ENCODE assay signal across 26 cellular contexts in the genomic region with DNA sequence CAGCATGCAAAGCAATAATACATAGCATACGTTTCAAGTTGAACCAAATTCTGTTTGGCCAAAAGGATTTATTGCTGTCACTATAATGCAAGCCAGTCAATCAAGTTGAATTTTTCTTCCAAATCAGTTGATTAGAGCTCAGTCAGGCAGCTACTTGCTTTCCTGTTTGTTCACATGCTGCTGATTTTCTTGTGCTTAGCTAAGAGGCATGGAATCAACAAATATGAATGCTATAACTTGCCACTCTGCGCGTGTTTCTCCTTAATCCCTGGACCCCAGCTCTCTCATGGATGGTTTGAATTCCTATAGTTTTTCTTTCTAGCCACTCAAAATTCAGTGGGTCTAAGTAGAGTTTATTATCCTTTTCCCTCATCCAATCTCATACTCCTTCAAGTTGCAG.
DNase-seq lines count a peak whose midpoint lies in the region; ATAC-seq, FAIRE-seq and TF ChIP-seq lines count a peak whose summit lies in the region.
"Had no signal": no experiment of that assay in that cellular context is flagged by ENCODE, and none has a peak within 500 bp of the region (broad histone marks: within the 10 kb centered on the region; RNA-seq: fewer than 3 reads in every experiment).

No MANE protein-coding gene starts in this region.

- peaks cover 26% of the 10 kb centered on the region for H3F3A ChIP-seq in PC-9 (ENCODE audit: insufficient read depth, low read depth)

- peaks cover 44% of the 10 kb centered on the region for H3K4me1 ChIP-seq in PC-9 (replicated peaks; ENCODE audit: insufficient read depth)
- H3K4me1 ChIP-seq: BLaER1 had no signal

- H2AFZ ChIP-seq in PC-9 = no peak overlapping the region

- peaks cover 24% of the 10 kb centered on the region for H3K4me1 Mint-ChIP-seq in mesothelial cell of epicardium
- peaks cover 10% of the 10 kb centered on the region for H3K4me1 Mint-ChIP-seq in type B pancreatic cell (ENCODE audit: unreplicated experiment)
- no peaks in the 10 kb centered on the region for H3K4me1 Mint-ChIP-seq in CD4-positive, alpha-beta T cell (ENCODE audit: low read depth)
- H3K4me1 Mint-ChIP-seq: CD4-positive, CD25-positive, alpha-beta regulatory T cell had no signal

- peak overlapping the region; percentile 61; the same call in 1 of the 2 replicates for H3K4me2 ChIP-seq in PC-9
- H3K4me2 ChIP-seq: BLaER1 had no signal

- H3K36me3 Mint-ChIP-seq in mesothelial cell of epicardium (no peaks in the 10 kb centered on the region), type B pancreatic cell (no peaks in the 10 kb centered on the region)
- no peaks in the 10 kb centered on the region for H3K36me3 Mint-ChIP-seq in CD4-positive, alpha-beta T cell (ENCODE audit: low read depth)
- H3K36me3 Mint-ChIP-seq: CD4-positive, CD25-positive, alpha-beta regulatory T cell had no signal

- no peaks in the 10 kb centered on the region for H3K9me2 ChIP-seq in PC-9 (ENCODE audit: insufficient read depth)

- H3K27ac ChIP-seq in PC-9 = peak overlapping the region; percentile 96
- no peak overlapping the region for H3K27ac ChIP-seq in CD4-positive, alpha-beta T cell (ENCODE audit: low read depth, low read length)
- H3K27ac ChIP-seq: BLaER1, SK-N-MC had no signal

- peaks cover 25% of the 10 kb centered on the region; the same call in 1 of the 2 replicates for H3K9me3 ChIP-seq in PC-9 (ENCODE audit: insufficient read depth, low read depth)
- H3K9me3 ChIP-seq in CD4-positive, alpha-beta T cell (ENCODE audit: control insufficient read depth, low read length) = no peaks in the 10 kb centered on the region
- H3K9me3 ChIP-seq: BLaER1, MG63, Peyer's patch had no signal

- no peaks in the 10 kb centered on the region for H3K79me2 ChIP-seq in PC-9 (ENCODE audit: low read depth)

- H3K27ac Mint-ChIP-seq in mesothelial cell of epicardium = peak overlapping the region; percentile 47
- peak overlapping the region; percentile 98 for H3K27ac Mint-ChIP-seq in type B pancreatic cell
- H3K27ac Mint-ChIP-seq in CD4-positive, alpha-beta T cell = no peak overlapping the region
- H3K27ac Mint-ChIP-seq: CD4-positive, CD25-positive, alpha-beta regulatory T cell had no signal

- DNase-seq in PC-9 = no peak
- DNase-seq in epithelial cell of esophagus (ENCODE audit: low read depth) = peak; percentile 25
- no peak for DNase-seq in mesothelial cell of epicardium (ENCODE audit: low spot score in 2 of 2, unreplicated experiment in 2 of 2)
- no peak for DNase-seq in type B pancreatic cell (ENCODE audit: extremely low spot score, unreplicated experiment)
- no peak for DNase-seq in CD4-positive, alpha-beta T cell
- no peak for DNase-seq in D721Med (ENCODE audit: insufficient read length, low spot score)
- DNase-seq: CD4-positive, CD25-positive, alpha-beta regulatory T cell; DMS53; MG63; NCI-H1105 treated with DMSO at 0.1 percent for 48 hours; NCI-H1694; NCI-H2081 treated with DMSO at 0.1 percent for 48 hours; NCI-H2171; NCI-H226; NCI-H510A; NCI-H69; Peyer's patch; SIG-M5 had no signal

- no TSS peak for BruUV-seq in PC-9 (replicated peaks; lab: Mats Ljungman, UMichigan)

- intact Hi-C loops in PC-9 (cut with micrococcal nuclease; ENCODE audit: unreplicated experiment) = no loop called here
- intact Hi-C loops in CD4-positive, alpha-beta T cell (cut with DNase I, micrococcal nuclease) = no loop called here

- no peaks in the 10 kb centered on the region for H3K27me3 Mint-ChIP-seq in mesothelial cell of epicardium (ENCODE audit: low read depth)
- H3K27me3 Mint-ChIP-seq in type B pancreatic cell = no peaks in the 10 kb centered on the region
- no peaks in the 10 kb centered on the region for H3K27me3 Mint-ChIP-seq in CD4-positive, alpha-beta T cell
- H3K27me3 Mint-ChIP-seq: CD4-positive, CD25-positive, alpha-beta regulatory T cell had no signal

- CTCF ChIA-PET in PC-9 (lab: Charles Lee) = no interaction called here
- CTCF ChIA-PET in CD4-positive, alpha-beta T cell (lab: Charles Lee) = no interaction called here

- TF ChIP-seq CTCF in PC-9 (conservative IDR thresholded peaks at IDR 0.05) (no peak), epithelial cell of esophagus (IDR thresholded peaks at IDR 0.05; ENCODE audit: insufficient read depth, low read depth, low read length, missing control alignments) (no peak), mesothelial cell of epicardium (IDR thresholded peaks at IDR 0.05; ENCODE audit: unreplicated experiment) (no peak), type B pancreatic cell (conservative IDR thresholded peaks at IDR 0.05) (no peak), D721Med (IDR thresholded peaks at IDR 0.05; ENCODE audit: insufficient read depth, missing control alignments) (no peak)
- no peak for TF ChIP-seq CTCF in CD4-positive, alpha-beta T cell (IDR thresholded peaks at IDR 0.05)

- H3K9me3 Mint-ChIP-seq in mesothelial cell of epicardium (no peaks in the 10 kb centered on the region), type B pancreatic cell (no peaks in the 10 kb centered on the region)
- H3K9me3 Mint-ChIP-seq in CD4-positive, alpha-beta T cell = no peaks in the 10 kb centered on the region

- no peak for FAIRE-seq in D721Med (lab: Jason Lieb, UNC)
- FAIRE-seq: A204.1, GM18507, H54, HTR-8/SVneo, K562 had no signal

- H4K20me1 ChIP-seq in PC-9 (ENCODE audit: insufficient read depth) = no peaks in the 10 kb centered on the region
- H4K20me1 ChIP-seq: BLaER1 had no signal

- H3K4me3 ChIP-seq in PC-9 (no peak overlapping the region), epithelial cell of esophagus (ENCODE audit: low read length) (no peak overlapping the region)
- H3K4me3 ChIP-seq: BLaER1, K562, MG63, Peyer's patch, SK-N-MC had no signal

- POLR2A ChIA-PET in PC-9 (lab: Charles Lee; ENCODE audit: unreplicated experiment) = no interaction called here
- POLR2A ChIA-PET in CD4-positive, alpha-beta T cell (lab: Charles Lee) = no interaction called here

- ATAC-seq in CD4-positive, alpha-beta T cell (ENCODE audit: poor library complexity) = no peak
- no peak for ATAC-seq in HG03565 (IDR thresholded peaks at IDR 0.05; ENCODE audit: unreplicated experiment)
- ATAC-seq: K562 had no signal

- H3K4me3 Mint-ChIP-seq in mesothelial cell of epicardium (no peak overlapping the region), type B pancreatic cell (peak overlapping the region; percentile 42)
- H3K4me3 Mint-ChIP-seq in CD4-positive, alpha-beta T cell = no peak overlapping the region
- H3K4me3 Mint-ChIP-seq: CD4-positive, CD25-positive, alpha-beta regulatory T cell had no signal

- H3K36me3 ChIP-seq in PC-9 (ENCODE audit: low read depth) = no peaks in the 10 kb centered on the region; the same call in 1 of the 2 replicates
- H3K36me3 ChIP-seq: BLaER1, MG63, Peyer's patch had no signal

- H3K27me3 ChIP-seq in PC-9 (ENCODE audit: insufficient read depth, low read depth) = no peaks in the 10 kb centered on the region
- no peaks in the 10 kb centered on the region for H3K27me3 ChIP-seq in CD4-positive, alpha-beta T cell (ENCODE audit: control insufficient read depth, insufficient read depth, low read length)
- H3K27me3 ChIP-seq: BLaER1, MG63, Peyer's patch had no signal
